ENCODE assay signal across 8 cellular contexts in genomic region chr9:35257986-35258664, GRCh38.
A peak's percentile ranks its signal among the peaks of the same experiment; 100 is the strongest.
DNase-seq lines count a peak whose midpoint lies in the region; ATAC-seq and FAIRE-seq lines count a peak whose summit lies in the region.

No MANE protein-coding gene starts in this region.

- FAIRE-seq in islet of Langerhans (lab: Jason Lieb, UNC): peak; percentile 92

- ATAC-seq in HG03196 (IDR thresholded peaks at IDR 0.05; ENCODE audit: unreplicated experiment): no peak

- peak; percentile 14 for DNase-seq in HuH-7.5 (ENCODE audit: low spot score)
- DNase-seq in SKM-1 (lab: John Stamatoyannopoulos, UW; ENCODE audit: unreplicated experiment): peak; percentile 19
- peak; percentile 49 for DNase-seq in renal cortical epithelial cell (ENCODE audit: low read depth)
- no peak for DNase-seq in activated CD4-positive, alpha-beta T cell treated with anti-CD3 and anti-CD28 coated beads for 4 hours
- no peak for DNase-seq in NCI-H526 treated with DMSO at 0.1 percent for 48 hours (lab: John Stamatoyannopoulos, UW)
- DNase-seq in NCI-H1105 treated with DMSO at 0.1 percent for 48 hours (lab: John Stamatoyannopoulos, UW): no peak

Comparison
In these comparisons a context has a peak if more than half of its experiments do, and no peak if none do; other contexts are left out.
1. DNase-seq: peak in HuH-7.5 (single experiment), SKM-1 (single experiment) and renal cortical epithelial cell (single experiment); none in activated CD4-positive, alpha-beta T cell treated with anti-CD3 and anti-CD28 coated beads for 4 hours (0 of 2), NCI-H526 treated with DMSO at 0.1 percent for 48 hours (single experiment) and NCI-H1105 treated with DMSO at 0.1 percent for 48 hours (single experiment).